In genomic region chr1:171420810-171421209, GRCh38 we compare ENCODE assay signal across 1 cellular context.
TF ChIP-seq lines count a peak whose summit lies in the region.

No MANE protein-coding gene starts in this region.

TF ChIP-seq in GM23338, 12 proteins besides CTCF, POLR2A, EP300 and RAD21 (continued from another document):
- TF ChIP-seq REST (IDR thresholded peaks at IDR 0.05; ENCODE audit: unreplicated experiment), result no peak
